Comparison of ENCODE assay signal across 8 cellular contexts in genomic region chr9:92706218-92706940, GRCh38. TPM values are rescaled to one million over a fixed set of nuclear protein-coding genes. Genes with fewer than 3 reads are reported as not detected.
DNase-seq lines count a peak whose midpoint lies in the region; ATAC-seq and TF ChIP-seq lines count a peak whose summit lies in the region.

No MANE protein-coding gene starts in this region.

- peak overlapping the region; percentile 62 for H3K27ac Mint-ChIP-seq in central memory CD8-positive, alpha-beta T cell (ENCODE audit: low read depth)
- H3K27ac Mint-ChIP-seq in naive B cell, result peak overlapping the region in 3 of 6 donors; percentile 20 to 79 (median 51)

- no peak overlapping the region for H3K4me3 Mint-ChIP-seq in central memory CD8-positive, alpha-beta T cell
- no peak overlapping the region for H3K4me3 Mint-ChIP-seq in naive B cell

- H3K27me3 ChIP-seq in OCI-LY3 (ENCODE audit: low read depth, low read length), result no peaks in the 10 kb centered on the region
- H3K27me3 ChIP-seq in sigmoid colon, result no peaks in the 10 kb centered on the region
- no peaks in the 10 kb centered on the region for H3K27me3 ChIP-seq in uterus

- H4K20me1 ChIP-seq in OCI-LY3 (ENCODE audit: insufficient read depth, low read length), result no peaks in the 10 kb centered on the region

- H2AFZ ChIP-seq in OCI-LY3 (ENCODE audit: low read depth, low read length), result no peak overlapping the region

- ATAC-seq in GM21529 (IDR thresholded peaks at IDR 0.05; ENCODE audit: unreplicated experiment), result peak; percentile 57
- no peak for ATAC-seq in central memory CD8-positive, alpha-beta T cell (replicated peaks; ENCODE audit: extremely low read depth, poor library complexity, severe bottlenecking)
- ATAC-seq in naive B cell (ENCODE audit: low read depth in 2 of 2), result peak; percentile 66 to 67
- ATAC-seq in GM18873 (IDR thresholded peaks at IDR 0.05; ENCODE audit: low FRiP score, unreplicated experiment), result no peak

- H3K4me1 ChIP-seq in OCI-LY3 (ENCODE audit: low read length) (peaks cover 7% of the 10 kb centered on the region), sigmoid colon (no peaks in the 10 kb centered on the region), uterus (no peaks in the 10 kb centered on the region)

- TF ChIP-seq POLR2A in sigmoid colon (IDR thresholded peaks at IDR 0.05), result no peak
- no peak for TF ChIP-seq POLR2A in uterus (IDR thresholded peaks at IDR 0.05)

- 61 to 62% methylated on average over 3 of the region's 3 CpGs for WGBS in sigmoid colon, 2 donors

- H3K27ac ChIP-seq in C4-2B, result no peak overlapping the region
- H3K27ac ChIP-seq in OCI-LY3 (ENCODE audit: low read length), result no peak overlapping the region
- H3K27ac ChIP-seq in sigmoid colon, result no peak overlapping the region
- H3K27ac ChIP-seq in uterus, result no peak overlapping the region

- H3K9me3 ChIP-seq in OCI-LY3 (ENCODE audit: insufficient read depth, low read length) (no peaks in the 10 kb centered on the region), sigmoid colon (no peaks in the 10 kb centered on the region), uterus (no peaks in the 10 kb centered on the region)

- H3K79me2 ChIP-seq in OCI-LY3 (ENCODE audit: low read length), result no peaks in the 10 kb centered on the region

- no peak overlapping the region for H3K9ac ChIP-seq in OCI-LY3 (ENCODE audit: low read length)

- DNase-seq in central memory CD8-positive, alpha-beta T cell (ENCODE audit: low spot score in 2 of 2), result no peak
- DNase-seq in naive B cell, result no peak
- no peak for DNase-seq in sigmoid colon
- DNase-seq in uterus, result no peak

- no peaks in the 10 kb centered on the region for H3K9me3 Mint-ChIP-seq in central memory CD8-positive, alpha-beta T cell
- H3K9me3 Mint-ChIP-seq in naive B cell, result no peaks in the 10 kb centered on the region

- TF ChIP-seq CTCF in C4-2B (conservative IDR thresholded peaks at IDR 0.05), result peak; percentile 84
- TF ChIP-seq CTCF in OCI-LY3 (IDR thresholded peaks at IDR 0.05; ENCODE audit: low read depth, low read length), result peak; percentile 66
- TF ChIP-seq CTCF in sigmoid colon (IDR thresholded peaks at IDR 0.05), result peak in 2 of 4 experiments; percentile 11 to 39
- TF ChIP-seq CTCF in uterus (IDR thresholded peaks at IDR 0.05), result no peak

- peaks cover 18% of the 10 kb centered on the region for H3K4me1 Mint-ChIP-seq in central memory CD8-positive, alpha-beta T cell
- peaks cover 6 to 16% (median 10%) of the 10 kb centered on the region in 3 donors for H3K4me1 Mint-ChIP-seq in naive B cell

- no peak overlapping the region for H3K4me2 ChIP-seq in OCI-LY3 (ENCODE audit: low read length)

- H3K36me3 Mint-ChIP-seq in central memory CD8-positive, alpha-beta T cell (ENCODE audit: insufficient read depth), result peaks cover 2% of the 10 kb centered on the region
- H3K36me3 Mint-ChIP-seq in naive B cell, result peaks cover 9 to 17% of the 10 kb centered on the region in 2 donors

- no peak for TF ChIP-seq EP300 in sigmoid colon (IDR thresholded peaks at IDR 0.05)

- intact Hi-C loops in sigmoid colon (cut with DNase I), result no loop called here
- intact Hi-C loops in uterus (cut with DNase I; ENCODE audit: low total_unique reads), result no loop called here

- no peaks in the 10 kb centered on the region for H3K27me3 Mint-ChIP-seq in central memory CD8-positive, alpha-beta T cell
- H3K27me3 Mint-ChIP-seq in naive B cell, result no peaks in the 10 kb centered on the region

- H3K36me3 ChIP-seq in OCI-LY3 (replicated peaks; ENCODE audit: low read depth, low read length) (peaks cover 10% of the 10 kb centered on the region), sigmoid colon (peaks cover 0 to 23% (median 10%) of the 10 kb centered on the region in 4 donors), uterus (no peaks in the 10 kb centered on the region)

- no peak overlapping the region for H3K4me3 ChIP-seq in OCI-LY3 (ENCODE audit: low read length)
- H3K4me3 ChIP-seq in sigmoid colon, result no peak overlapping the region
- H3K4me3 ChIP-seq in uterus, result no peak overlapping the region

RNA-seq across cellular contexts. Expression of gene IPPK, which starts 36.4 kb away (rescaled TPM):
- 10 to 100 TPM in 1 of 6 donors, 1 to 10 TPM in 5; 4.1 to 12.8 (median 6.1) TPM for polyA plus RNA-seq in naive B cell (ENCODE audit: low read depth in 6 of 6)
- 10 to 100 TPM in 1 of 4 donors, 1 to 10 TPM in 3; 5.7 to 12.5 (median 6.9) TPM for total RNA-seq in sigmoid colon
- 1 to 10 TPM; 3.6 to 7.8 (median 4.4) TPM for polyA plus RNA-seq in sigmoid colon
- total RNA-seq in uterus, result 10 to 100 TPM in 2 of 4 donors, 1 to 10 TPM in 2; 5.9 to 13.1 (median 8.5) TPM

RNA-seq across cellular contexts. Expression of gene BICD2, which starts 58.3 kb away (rescaled TPM):
- polyA plus RNA-seq in naive B cell (ENCODE audit: low read depth in 6 of 6) (10 to 100 TPM in 5 of 6 donors, 1 to 10 TPM in 1; 4.3 to 41.8 (median 29.6) TPM), sigmoid colon (1 to 10 TPM; 5.4 to 9.7 (median 9.0) TPM)
- total RNA-seq in sigmoid colon (10 to 100 TPM; 30.6 to 38.5 (median 34.2) TPM), uterus (10 to 100 TPM in 3 of 4 donors, 1 to 10 TPM in 1; 5.6 to 45.1 (median 22.8) TPM)

Comparison
In these comparisons a context has a peak if more than half of its experiments do, and no peak if none do; other contexts are left out.
1. CTCF ChIP-seq: peak in C4-2B (single experiment) and OCI-LY3 (single experiment); none in uterus (0 of 4).
2. ATAC-seq: peak in GM21529 (single experiment) and naive B cell (2 of 2); none in central memory CD8-positive, alpha-beta T cell (single experiment) and GM18873 (single experiment).